30 cellular contexts compared by ENCODE assay signal in the genomic region with DNA sequence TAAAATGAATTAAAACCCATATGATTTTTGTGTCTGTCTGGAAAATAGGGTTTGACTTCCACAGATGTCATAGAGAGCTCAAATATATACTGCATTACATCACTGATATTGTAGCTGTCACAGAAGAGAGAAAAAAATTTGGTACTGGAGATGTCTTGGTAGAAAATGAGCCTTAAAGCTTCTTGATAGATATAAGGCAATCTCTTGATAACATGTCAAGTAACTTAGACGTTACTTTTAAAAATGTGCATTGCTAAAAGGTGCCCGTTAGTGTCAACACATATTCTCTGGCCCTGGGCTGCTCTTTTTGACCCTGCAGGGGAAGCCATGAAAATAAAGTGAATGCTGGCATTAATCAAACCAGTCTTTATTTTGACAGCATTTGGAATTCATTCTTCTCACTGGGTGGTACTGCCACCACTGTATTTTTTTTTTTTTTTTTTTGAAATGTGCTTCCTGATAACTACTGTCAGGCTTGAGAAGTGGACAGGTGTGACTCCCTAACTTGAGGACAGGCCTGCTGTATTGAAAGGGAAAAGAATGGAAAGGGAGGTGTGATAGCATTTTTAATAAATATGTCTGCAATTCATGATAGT.
"Had no signal": no experiment of that assay in that cellular context is flagged by ENCODE, and none has a peak within 500 bp of the region (broad histone marks: within the 10 kb centered on the region; RNA-seq: fewer than 3 reads in every experiment).

No MANE protein-coding gene starts in this region.

- H3K4me3 ChIP-seq: ascending aorta, breast epithelium, cardiac muscle cell, coronary artery, dorsolateral prefrontal cortex had no signal

- ATAC-seq: activated CD4-positive, CD25-positive, alpha-beta regulatory T cell treated with anti-CD3 and anti-CD28 coated beads, Interleukin-2, amount 50 U/mL, for 24 hours; activated CD8-positive, alpha-beta memory T cell treated with anti-CD3 and anti-CD28 coated beads, Interleukin-2, amount 10 ng/mL, durations not matched to agents 7 days and 5 days; activated CD8-positive, alpha-beta T cell treated with anti-CD3 and anti-CD28 coated beads, Interleukin-2, amount 10 ng/mL, durations not matched to agents 7 days and 5 days; activated naive CD4-positive, alpha-beta T cell treated with anti-CD3 and anti-CD28 coated beads, Interleukin-2, amount 50 U/mL, for 72 hours; esophagus mucosa; T-helper 17 cell had no signal

- H3K4me1 ChIP-seq: ascending aorta, breast epithelium had no signal

- H3K36me3 ChIP-seq: ascending aorta, breast epithelium, cardiac muscle cell, WERI-Rb-1 had no signal

- FAIRE-seq: frontal cortex had no signal

- H3K9me3 ChIP-seq: ascending aorta, breast epithelium had no signal

- DNase-seq: activated B cell treated with CpG ODN at 0.5 μM for 24 hours; activated CD4-positive, alpha-beta memory T cell treated with anti-CD3 and anti-CD28 coated beads for 36 hours; activated CD4-positive, alpha-beta T cell treated with anti-CD3 and anti-CD28 coated beads for 48 hours; activated CD4-positive, alpha-beta T cell treated with anti-CD3 and anti-CD28 coated beads, Interleukin-2, amount 50 U/mL, for 1 hour; activated CD8-positive, alpha-beta memory T cell treated with anti-CD3 and anti-CD28 coated beads, Interleukin-2, amount 10 ng/mL, durations not matched to agents 7 days and 5 days; activated CD8-positive, alpha-beta memory T cell treated with anti-CD3 and anti-CD28 coated beads, Interleukin-2, amount 50 U/mL, for 4 hours; activated CD8-positive, alpha-beta T cell treated with anti-CD3 and anti-CD28 coated beads, Interleukin-2, amount 10 ng/mL, durations not matched to agents 7 days and 5 days; activated effector memory CD4-positive, alpha-beta T cell treated with anti-CD3 and anti-CD28 coated beads, Interleukin-2, amount 50 U/mL, for 16 hours; activated naive CD4-positive, alpha-beta T cell treated with anti-CD3 and anti-CD28 coated beads, Interleukin-2, amount 10 ng/mL, durations not matched to agents 7 days and 5 days; activated naive CD8-positive, alpha-beta T cell treated with anti-CD3 and anti-CD28 coated beads, Interleukin-2, amount 10 ng/mL, durations not matched to agents 7 days and 5 days; activated T-cell treated with anti-CD3 and anti-CD28 coated beads, Interleukin-2, amount 50 U/mL, for 1 hour; activated T-cell treated with anti-CD3 and anti-CD28 coated beads, Interleukin-2, amount 50 U/mL, for 48 hours; central memory CD4-positive, alpha-beta T cell; cerebellar nuclear complex; dorsolateral prefrontal cortex; effector memory CD4-positive, alpha-beta T cell; endodermal cell; foreskin fibroblast; head of caudate nucleus; T-helper 17 cell; T1000; WERI-Rb-1 had no signal

- H3K27ac ChIP-seq: ascending aorta, breast epithelium, cardiac muscle cell, coronary artery, dorsolateral prefrontal cortex, WERI-Rb-1 had no signal

- H3K27me3 ChIP-seq: ascending aorta, breast epithelium, cardiac muscle cell, dorsolateral prefrontal cortex had no signal
